ENCODE assay signal across 16 cellular contexts in the genomic region with DNA sequence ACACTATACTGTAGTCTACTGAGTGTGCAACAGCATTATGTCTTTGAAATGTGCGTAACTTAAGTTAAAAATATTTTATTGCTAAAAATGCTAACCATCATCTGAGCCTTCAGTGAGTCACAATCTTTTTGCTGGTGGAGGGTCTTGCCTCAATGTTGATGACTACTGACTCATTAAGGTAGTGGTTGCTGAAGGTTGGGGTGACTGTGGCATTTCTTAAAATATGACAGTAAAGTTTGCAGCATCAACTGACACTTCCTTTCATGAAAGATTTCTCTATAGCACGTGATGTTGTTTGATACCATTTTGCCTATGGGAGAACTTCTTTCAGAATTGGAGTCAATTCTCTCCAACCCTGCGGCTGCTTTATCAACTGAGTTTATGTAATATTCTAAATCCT. TPM values are rescaled to one million over a fixed set of nuclear protein-coding genes. Genes with fewer than 3 reads are reported as not detected.
DNase-seq lines count a peak whose midpoint lies in the region; ATAC-seq and TF ChIP-seq lines count a peak whose summit lies in the region.
"Had no signal": no experiment of that assay in that cellular context is flagged by ENCODE, and none has a peak within 500 bp of the region (broad histone marks: within the 10 kb centered on the region; RNA-seq: fewer than 3 reads in every experiment).

No MANE protein-coding gene starts in this region.

- no peak overlapping the region for H4K5ac ChIP-seq in IMR-90 (ENCODE audit: low read depth, low read length)

- in situ Hi-C loops in IMR-90 (cut with MboI; ENCODE audit: low sequenced_read_pairs): no loop called here

- H3K23ac ChIP-seq in IMR-90 (ENCODE audit: low read depth, low read length): no peak overlapping the region

- no peak overlapping the region for H2BK120ac ChIP-seq in IMR-90 (ENCODE audit: low read depth, low read length)

- no peak for ATAC-seq in IMR-90 (ENCODE audit: low read depth)
- ATAC-seq in activated naive CD8-positive, alpha-beta T cell treated with anti-CD3 and anti-CD28 coated beads, Interleukin-2, amount 50 U/mL, for 24 hours: peak; percentile 49
- ATAC-seq in GM21786 (IDR thresholded peaks at IDR 0.05; ENCODE audit: unreplicated experiment): no peak
- ATAC-seq: A549, GM12878 had no signal

- no peak for TF ChIP-seq RAD21 in IMR-90 (IDR thresholded peaks at IDR 0.05; ENCODE audit: low read length)

- no peaks in the 10 kb centered on the region for H3K36me3 ChIP-seq in IMR-90 (ENCODE audit: control insufficient read depth, insufficient read depth, low read length)
- H3K36me3 ChIP-seq: BE2C had no signal

- DNase-seq in activated CD4-positive, alpha-beta T cell treated with anti-CD3 and anti-CD28 coated beads, Interleukin-2, amount 10 ng/mL, durations not matched to agents 24 days and 14 days: peak; percentile 55
- DNase-seq in activated CD4-positive, alpha-beta T cell treated with anti-CD3 and anti-CD28 coated beads, Interleukin-2, amount 10 ng/mL, durations not matched to agents 7 days and 5 days: no peak
- DNase-seq in HT1080 (ENCODE audit: low read depth) (peak; percentile 31), IMR-90 (peak; percentile 23), iPS-NIHi7 (ENCODE audit: extremely low spot score) (no peak), nucleus accumbens (lab: John Stamatoyannopoulos, UW) (no peak)
- no peak for DNase-seq in activated naive CD8-positive, alpha-beta T cell treated with anti-CD3 and anti-CD28 coated beads, Interleukin-2, amount 50 U/mL, for 24 hours
- DNase-seq: BE2C; CD4-positive, alpha-beta memory T cell; DMS79; GOT3; H9 had no signal

- H3K79me1 ChIP-seq in IMR-90 (ENCODE audit: low read depth in 1 of 2, low read length in 2 of 2): no peaks in the 10 kb centered on the region

- H4K20me1 ChIP-seq in IMR-90 (ENCODE audit: insufficient read depth, low read length): no peaks in the 10 kb centered on the region

- no peak overlapping the region for H3K18ac ChIP-seq in IMR-90 (ENCODE audit: low read depth, low read length)

- WGBS in IMR-90 (ENCODE audit: extremely low coverage in 2 of 2, insufficient read length in 1 of 2), 2 experiments: no CpG with 5 or more reads among the region's 3 CpGs

- no peak overlapping the region for H3K27ac Mint-ChIP-seq in activated CD4-positive, alpha-beta T cell treated with anti-CD3 and anti-CD28 coated beads, Interleukin-2, amount 10 ng/mL, durations not matched to agents 24 days and 14 days
- H3K27ac Mint-ChIP-seq in activated CD4-positive, alpha-beta T cell treated with anti-CD3 and anti-CD28 coated beads, Interleukin-2, amount 10 ng/mL, durations not matched to agents 7 days and 5 days: no peak overlapping the region
- no peak overlapping the region for H3K27ac Mint-ChIP-seq in activated naive CD8-positive, alpha-beta T cell treated with anti-CD3 and anti-CD28 coated beads, Interleukin-2, amount 50 U/mL, for 24 hours
- H3K27ac Mint-ChIP-seq: CD4-positive, alpha-beta memory T cell; H9 had no signal

- no TSS peak for BruUV-seq in IMR-90 (replicated peaks; lab: Mats Ljungman, UMichigan)

- peaks cover 3% of the 10 kb centered on the region for H3K36me3 Mint-ChIP-seq in activated CD4-positive, alpha-beta T cell treated with anti-CD3 and anti-CD28 coated beads, Interleukin-2, amount 10 ng/mL, durations not matched to agents 24 days and 14 days (ENCODE audit: low read depth)
- peaks cover 3% of the 10 kb centered on the region for H3K36me3 Mint-ChIP-seq in activated CD4-positive, alpha-beta T cell treated with anti-CD3 and anti-CD28 coated beads, Interleukin-2, amount 10 ng/mL, durations not matched to agents 7 days and 5 days (ENCODE audit: low read depth)
- H3K36me3 Mint-ChIP-seq in activated naive CD8-positive, alpha-beta T cell treated with anti-CD3 and anti-CD28 coated beads, Interleukin-2, amount 50 U/mL, for 24 hours (ENCODE audit: low read depth): no peaks in the 10 kb centered on the region
- H3K36me3 Mint-ChIP-seq: CD4-positive, alpha-beta memory T cell had no signal

- dilution Hi-C loops in IMR-90 (cut with HindIII; ENCODE audit: low sequenced_read_pairs, unreplicated experiment): no loop called here

- H3K4me1 Mint-ChIP-seq in activated CD4-positive, alpha-beta T cell treated with anti-CD3 and anti-CD28 coated beads, Interleukin-2, amount 10 ng/mL, durations not matched to agents 24 days and 14 days: peaks cover 5% of the 10 kb centered on the region
- peaks cover 8% of the 10 kb centered on the region for H3K4me1 Mint-ChIP-seq in activated CD4-positive, alpha-beta T cell treated with anti-CD3 and anti-CD28 coated beads, Interleukin-2, amount 10 ng/mL, durations not matched to agents 7 days and 5 days
- peaks cover 5% of the 10 kb centered on the region for H3K4me1 Mint-ChIP-seq in activated naive CD8-positive, alpha-beta T cell treated with anti-CD3 and anti-CD28 coated beads, Interleukin-2, amount 50 U/mL, for 24 hours
- H3K4me1 Mint-ChIP-seq: CD4-positive, alpha-beta memory T cell had no signal

- H4K91ac ChIP-seq in IMR-90 (ENCODE audit: insufficient read depth, low read depth, low read length): no peak overlapping the region

- no peaks in the 10 kb centered on the region for H3K9me1 ChIP-seq in IMR-90 (ENCODE audit: insufficient read depth, low read length)

- no peaks in the 10 kb centered on the region for H3K9me3 ChIP-seq in IMR-90 (ENCODE audit: control insufficient read depth, insufficient read depth, low read length)
- H3K9me3 ChIP-seq: A549, BE2C had no signal

- peaks cover 11% of the 10 kb centered on the region for H3K27me3 Mint-ChIP-seq in activated CD4-positive, alpha-beta T cell treated with anti-CD3 and anti-CD28 coated beads, Interleukin-2, amount 10 ng/mL, durations not matched to agents 24 days and 14 days
- peaks cover 6% of the 10 kb centered on the region for H3K27me3 Mint-ChIP-seq in activated CD4-positive, alpha-beta T cell treated with anti-CD3 and anti-CD28 coated beads, Interleukin-2, amount 10 ng/mL, durations not matched to agents 7 days and 5 days
- no peaks in the 10 kb centered on the region for H3K27me3 Mint-ChIP-seq in activated naive CD8-positive, alpha-beta T cell treated with anti-CD3 and anti-CD28 coated beads, Interleukin-2, amount 50 U/mL, for 24 hours

- H3K27me3 ChIP-seq in IMR-90 (ENCODE audit: control insufficient read depth, insufficient read depth, low read length): no peaks in the 10 kb centered on the region

- no peak overlapping the region for H3K14ac ChIP-seq in IMR-90 (replicated peaks; ENCODE audit: low read depth, low read length)

- TF ChIP-seq CTCF in IMR-90 (conservative IDR thresholded peaks at IDR 0.05; ENCODE audit: low read depth, low read length): no peak

- H3K4ac ChIP-seq in IMR-90 (ENCODE audit: low read depth, low read length): no peak overlapping the region

- no peak overlapping the region for H3K4me2 ChIP-seq in IMR-90 (ENCODE audit: low read depth, low read length)
- H3K4me2 ChIP-seq: A549 had no signal

- CTCF ChIA-PET in activated CD4-positive, alpha-beta T cell treated with anti-CD3 and anti-CD28 coated beads, Interleukin-2, amount 10 ng/mL, durations not matched to agents 7 days and 5 days (lab: Charles Lee): interaction anchor here (1.0 to 1.6 kb wide), 2 partner anchors 10 to 21 kb away, joined by 3 to 4 read pairs; no protein-coding TSS in a partner anchor
- CTCF ChIA-PET in IMR-90 (lab: Yijun Ruan, JAX): no interaction called here

- H3K56ac ChIP-seq in IMR-90 (ENCODE audit: extremely low read depth, insufficient read depth, low read length): no peak overlapping the region

- H3K4me3 ChIP-seq in IMR-90 (ENCODE audit: insufficient read depth, low read depth, low read length): no peak overlapping the region
- H3K4me3 ChIP-seq: A549, GM12878 had no signal

- no peak overlapping the region for H3K9ac ChIP-seq in IMR-90 (ENCODE audit: low read depth, low read length)

- H2AK5ac ChIP-seq in IMR-90 (ENCODE audit: low read depth, low read length): no peak overlapping the region

- no peak overlapping the region for H2AFZ ChIP-seq in IMR-90 (replicated peaks; ENCODE audit: low read length, poor library complexity)

- H3K4me1 ChIP-seq in IMR-90 (ENCODE audit: control insufficient read depth, insufficient read depth, low read length): no peaks in the 10 kb centered on the region
- H3K4me1 ChIP-seq: A549, BE2C had no signal

- no peak overlapping the region for H2BK15ac ChIP-seq in IMR-90 (ENCODE audit: low read depth, low read length)

- POLR2A ChIA-PET in activated CD4-positive, alpha-beta T cell treated with anti-CD3 and anti-CD28 coated beads, Interleukin-2, amount 10 ng/mL, durations not matched to agents 7 days and 5 days (lab: Charles Lee): no interaction called here
- POLR2A ChIA-PET in IMR-90 (lab: Charles Lee; ENCODE audit: unreplicated experiment): no interaction called here

- no peak overlapping the region for H4K8ac ChIP-seq in IMR-90 (ENCODE audit: low read depth in 2 of 2, low read length in 2 of 2)

- H2BK5ac ChIP-seq in IMR-90 (ENCODE audit: low read depth, low read length, poor library complexity, severe bottlenecking): no peak overlapping the region

- H3K27ac ChIP-seq in IMR-90 (ENCODE audit: insufficient read depth, low read length): no peak overlapping the region
- H3K27ac ChIP-seq: A549, C4-2B had no signal

- no peak overlapping the region for H2AK9ac ChIP-seq in IMR-90 (replicated peaks; ENCODE audit: low read depth, low read length, poor library complexity)

- no peak for TF ChIP-seq POLR2A in IMR-90 (IDR thresholded peaks at IDR 0.05; ENCODE audit: low read depth, low read length)

- intact Hi-C loops in activated CD4-positive, alpha-beta T cell treated with anti-CD3 and anti-CD28 coated beads, Interleukin-2, amount 10 ng/mL, durations not matched to agents 24 days and 14 days (cut with micrococcal nuclease): no loop called here
- intact Hi-C loops in IMR-90 (cut with micrococcal nuclease): no loop called here

- H2BK20ac ChIP-seq in IMR-90 (ENCODE audit: low read depth, low read length): no peak overlapping the region

- H3K4me3 Mint-ChIP-seq in activated CD4-positive, alpha-beta T cell treated with anti-CD3 and anti-CD28 coated beads, Interleukin-2, amount 10 ng/mL, durations not matched to agents 24 days and 14 days: no peak overlapping the region
- H3K4me3 Mint-ChIP-seq in activated CD4-positive, alpha-beta T cell treated with anti-CD3 and anti-CD28 coated beads, Interleukin-2, amount 10 ng/mL, durations not matched to agents 7 days and 5 days: no peak overlapping the region
- H3K4me3 Mint-ChIP-seq in activated naive CD8-positive, alpha-beta T cell treated with anti-CD3 and anti-CD28 coated beads, Interleukin-2, amount 50 U/mL, for 24 hours: no peak overlapping the region
- H3K4me3 Mint-ChIP-seq: CD4-positive, alpha-beta memory T cell; H9 had no signal

- H3K9me3 Mint-ChIP-seq in activated CD4-positive, alpha-beta T cell treated with anti-CD3 and anti-CD28 coated beads, Interleukin-2, amount 10 ng/mL, durations not matched to agents 24 days and 14 days: peaks cover 10% of the 10 kb centered on the region
- H3K9me3 Mint-ChIP-seq in activated CD4-positive, alpha-beta T cell treated with anti-CD3 and anti-CD28 coated beads, Interleukin-2, amount 10 ng/mL, durations not matched to agents 7 days and 5 days: peaks cover 8% of the 10 kb centered on the region
- H3K9me3 Mint-ChIP-seq in activated naive CD8-positive, alpha-beta T cell treated with anti-CD3 and anti-CD28 coated beads, Interleukin-2, amount 50 U/mL, for 24 hours: no peaks in the 10 kb centered on the region
- H3K9me3 Mint-ChIP-seq: CD4-positive, alpha-beta memory T cell had no signal

RNA-seq across cellular contexts. Expression of a gene that starts 8.5 kb away (rescaled TPM):
- total RNA-seq in activated CD4-positive, alpha-beta T cell treated with anti-CD3 and anti-CD28 coated beads, Interleukin-2, amount 10 ng/mL, durations not matched to agents 24 days and 14 days: 50.9 and 54.5 TPM in 2 replicates
- 10 to 100 TPM; 55.5 to 57.2 TPM for total RNA-seq in activated CD4-positive, alpha-beta T cell treated with anti-CD3 and anti-CD28 coated beads, Interleukin-2, amount 10 ng/mL, durations not matched to agents 7 days and 5 days
- total RNA-seq in HT1080 (2014; rRNA removed; shearing (Covaris generic)): 23.7 and 24.0 TPM in 2 replicates
- polyA plus RNA-seq in HT1080 (2015; cell fraction: cytosol; rRNA removed): 20.6 and 21.1 TPM in 2 replicates
- 136 and 153 TPM in 2 replicates for polyA plus RNA-seq in HT1080 (2015; cell fraction: nucleus; rRNA removed)
- total RNA-seq in IMR-90 (2012; rRNA removed): 12.5 and 24.4 TPM in 2 replicates
- polyA plus RNA-seq in IMR-90 (2012; rRNA removed): 14.2 and 17.7 TPM in 2 replicates
- 8.4 and 11.4 TPM in 2 replicates for polyA plus RNA-seq in IMR-90 (2012; cell fraction: cytosol; rRNA removed)
- polyA plus RNA-seq in IMR-90 (2012; cell fraction: nucleus; rRNA removed; ENCODE audit: low replicate concordance): 115 and 175 TPM in 2 replicates

RNA-seq across cellular contexts. Expression of a gene that starts 12.6 kb away (rescaled TPM):
- 0.14 TPM in 1 of 2 replicates, not detected in the other for total RNA-seq in activated CD4-positive, alpha-beta T cell treated with anti-CD3 and anti-CD28 coated beads, Interleukin-2, amount 10 ng/mL, durations not matched to agents 24 days and 14 days
- total RNA-seq in activated CD4-positive, alpha-beta T cell treated with anti-CD3 and anti-CD28 coated beads, Interleukin-2, amount 10 ng/mL, durations not matched to agents 7 days and 5 days: under 1 TPM; 0.52 to 0.60 TPM
- total RNA-seq in HT1080 (2014; rRNA removed; shearing (Covaris generic)): 0.16 TPM in 1 of 2 replicates, not detected in the other
- polyA plus RNA-seq in HT1080 (2015; cell fraction: cytosol; rRNA removed): 0.07 TPM in 1 of 2 replicates, not detected in the other
- not detected in 2 replicates for polyA plus RNA-seq in HT1080 (2015; cell fraction: nucleus; rRNA removed)
- total RNA-seq in IMR-90 (2012; rRNA removed): 7.9 and 9.4 TPM in 2 replicates
- 4.0 and 4.1 TPM in 2 replicates for polyA plus RNA-seq in IMR-90 (2012; rRNA removed)
- 2.5 and 2.9 TPM in 2 replicates for polyA plus RNA-seq in IMR-90 (2012; cell fraction: cytosol; rRNA removed)
- 2.1 and 4.2 TPM in 2 replicates for polyA plus RNA-seq in IMR-90 (2012; cell fraction: nucleus; rRNA removed; ENCODE audit: low replicate concordance)
- total RNA-seq: GM12878, H9 had no signal
- polyA plus RNA-seq: CD4-positive, alpha-beta memory T cell had no signal

RNA-seq across cellular contexts. Expression of a gene that starts 25.7 kb away (rescaled TPM):
- 52.1 and 52.5 TPM in 2 replicates for total RNA-seq in activated CD4-positive, alpha-beta T cell treated with anti-CD3 and anti-CD28 coated beads, Interleukin-2, amount 10 ng/mL, durations not matched to agents 24 days and 14 days
- total RNA-seq in activated CD4-positive, alpha-beta T cell treated with anti-CD3 and anti-CD28 coated beads, Interleukin-2, amount 10 ng/mL, durations not matched to agents 7 days and 5 days: 10 to 100 TPM; 29.3 to 30.7 TPM
- 38.9 and 39.4 TPM in 2 replicates for total RNA-seq in HT1080 (2014; rRNA removed; shearing (Covaris generic))
- polyA plus RNA-seq in HT1080 (2015; cell fraction: cytosol; rRNA removed): 47.5 and 53.3 TPM in 2 replicates
- polyA plus RNA-seq in HT1080 (2015; cell fraction: nucleus; rRNA removed): 20.4 and 20.8 TPM in 2 replicates
- total RNA-seq in IMR-90 (2012; rRNA removed): 60.4 and 87.2 TPM in 2 replicates
- 34.9 and 37.3 TPM in 2 replicates for polyA plus RNA-seq in IMR-90 (2012; rRNA removed)
- polyA plus RNA-seq in IMR-90 (2012; cell fraction: cytosol; rRNA removed): 6.9 and 13.7 TPM in 2 replicates
- polyA plus RNA-seq in IMR-90 (2012; cell fraction: nucleus; rRNA removed; ENCODE audit: low replicate concordance): 1.3 and 17.8 TPM in 2 replicates

RNA-seq across cellular contexts. Expression of a gene that starts 45.0 kb away (rescaled TPM):
- total RNA-seq in activated CD4-positive, alpha-beta T cell treated with anti-CD3 and anti-CD28 coated beads, Interleukin-2, amount 10 ng/mL, durations not matched to agents 24 days and 14 days: 52.2 and 54.4 TPM in 2 replicates
- 10 to 100 TPM; 52.7 to 56.7 TPM for total RNA-seq in activated CD4-positive, alpha-beta T cell treated with anti-CD3 and anti-CD28 coated beads, Interleukin-2, amount 10 ng/mL, durations not matched to agents 7 days and 5 days
- total RNA-seq in HT1080 (2014; rRNA removed; shearing (Covaris generic)): 88.7 and 93.6 TPM in 2 replicates
- polyA plus RNA-seq in HT1080 (2015; cell fraction: cytosol; rRNA removed): 61.6 and 65.9 TPM in 2 replicates
- polyA plus RNA-seq in HT1080 (2015; cell fraction: nucleus; rRNA removed): 44.4 and 45.0 TPM in 2 replicates
- total RNA-seq in IMR-90 (2012; rRNA removed): 56.8 and 79.4 TPM in 2 replicates
- 31.8 and 44.6 TPM in 2 replicates for polyA plus RNA-seq in IMR-90 (2012; rRNA removed)
- polyA plus RNA-seq in IMR-90 (2012; cell fraction: cytosol; rRNA removed): 6.7 TPM in 2 replicates
- 2.6 and 26.8 TPM in 2 replicates for polyA plus RNA-seq in IMR-90 (2012; cell fraction: nucleus; rRNA removed; ENCODE audit: low replicate concordance)

RNA-seq across cellular contexts. Expression of a gene that starts 46.3 kb away (rescaled TPM):
- 0.99 and 1.0 TPM in 2 replicates for total RNA-seq in activated CD4-positive, alpha-beta T cell treated with anti-CD3 and anti-CD28 coated beads, Interleukin-2, amount 10 ng/mL, durations not matched to agents 24 days and 14 days
- total RNA-seq in activated CD4-positive, alpha-beta T cell treated with anti-CD3 and anti-CD28 coated beads, Interleukin-2, amount 10 ng/mL, durations not matched to agents 7 days and 5 days: 1 to 10 TPM in 1 of 2 experiments, under 1 TPM in 1; 0.85 to 1.1 TPM
- total RNA-seq in HT1080 (2014; rRNA removed; shearing (Covaris generic)): 0.23 and 0.34 TPM in 2 replicates
- polyA plus RNA-seq in HT1080 (2015; cell fraction: cytosol; rRNA removed): 0.36 and 0.44 TPM in 2 replicates
- 0.36 and 2.5 TPM in 2 replicates for polyA plus RNA-seq in HT1080 (2015; cell fraction: nucleus; rRNA removed)
- 0.36 and 0.56 TPM in 2 replicates for total RNA-seq in IMR-90 (2012; rRNA removed)
- polyA plus RNA-seq in IMR-90 (2012; rRNA removed): 0.22 and 0.31 TPM in 2 replicates
- 0.03 and 0.08 TPM in 2 replicates for polyA plus RNA-seq in IMR-90 (2012; cell fraction: cytosol; rRNA removed)
- polyA plus RNA-seq in IMR-90 (2012; cell fraction: nucleus; rRNA removed; ENCODE audit: low replicate concordance): 0.20 and 0.46 TPM in 2 replicates

Comparison
In these comparisons a context has a peak if more than half of its experiments do, and no peak if none do; other contexts are left out.
1. DNase-seq: peak in activated CD4-positive, alpha-beta T cell treated with anti-CD3 and anti-CD28 coated beads, Interleukin-2, amount 10 ng/mL, durations not matched to agents 24 days and 14 days (single experiment), HT1080 (single experiment) and IMR-90 (single experiment); none in activated CD4-positive, alpha-beta T cell treated with anti-CD3 and anti-CD28 coated beads, Interleukin-2, amount 10 ng/mL, durations not matched to agents 7 days and 5 days (single experiment), activated naive CD8-positive, alpha-beta T cell treated with anti-CD3 and anti-CD28 coated beads, Interleukin-2, amount 50 U/mL, for 24 hours (single experiment), iPS-NIHi7 (single experiment) and nucleus accumbens (0 of 56).